19 cellular contexts compared by ENCODE assay signal in genomic region chr22:27634043-27634442, GRCh38.
A peak's percentile ranks its signal among the peaks of the same experiment; 100 is the strongest.
DNase-seq lines count a peak whose midpoint lies in the region; ATAC-seq, FAIRE-seq and TF ChIP-seq lines count a peak whose summit lies in the region.
"Had no signal": no experiment of that assay in that cellular context is flagged by ENCODE, and none has a peak within 500 bp of the region (broad histone marks: within the 10 kb centered on the region; RNA-seq: fewer than 3 reads in every experiment).

No MANE protein-coding gene starts in this region.

- no peak overlapping the region for H4K12ac ChIP-seq in trophoblast cell (ENCODE audit: low read depth, low read length)

- no peaks in the 10 kb centered on the region for H3K79me2 ChIP-seq in HepG2 (ENCODE audit: insufficient read depth, low read length)
- no peaks in the 10 kb centered on the region for H3K79me2 ChIP-seq in H1 (ENCODE audit: control insufficient read depth in 1 of 2, insufficient read depth in 2 of 2, low read length in 2 of 2)
- H3K79me2 ChIP-seq in trophoblast cell (ENCODE audit: control insufficient read depth, insufficient read depth, low read length, poor library complexity) = no peaks in the 10 kb centered on the region

- no peak overlapping the region for H3K4ac ChIP-seq in H1 (replicated peaks; ENCODE audit: insufficient read length, low read depth, low read length)
- H3K4ac ChIP-seq in trophoblast cell (ENCODE audit: low read depth, low read length) = no peak overlapping the region

- H3K56ac ChIP-seq in H1 (replicated peaks; ENCODE audit: insufficient read length, low read depth, low read length) = no peak overlapping the region

- WGBS in HepG2 (ENCODE audit: low lambda C conversion rate) = 81% methylated on average over 12 of the region's 14 CpGs
- WGBS in right lobe of liver (ENCODE audit: insufficient coverage, low coverage, low lambda C conversion rate, missing lambda C conversion rate) = 79% methylated on average over 13 of the region's 14 CpGs
- WGBS in H1 (ENCODE audit: extremely low coverage in 1 of 2, insufficient coverage in 1 of 2, insufficient read length in 1 of 2, insufficient replicate concordance in 2 of 2, low coverage in 1 of 2, low lambda C conversion rate in 2 of 2, missing lambda C conversion rate in 1 of 2), 2 experiments = 90% methylated on average over 14 of the region's 14 CpGs; no CpG with 5 or more reads in 1 of the 2 experiments
- no CpG with 5 or more reads among the region's 14 CpGs for WGBS in trophoblast cell (ENCODE audit: extremely low coverage, insufficient coverage, insufficient read length)

- no peak for DNase-seq in HepG2 (ENCODE audit: low spot score)
- no peak for DNase-seq in right lobe of liver
- DNase-seq in H1 (ENCODE audit: low read depth in 1 of 2, low spot score in 2 of 2) = no peak
- no peak for DNase-seq in trophoblast cell
- no peak for DNase-seq in NCI-H69 (lab: John Stamatoyannopoulos, UW)
- no peak for DNase-seq in NCI-H510A (lab: John Stamatoyannopoulos, UW)
- DNase-seq: 8988T; CD4-positive, alpha-beta memory T cell; DMS 273 treated with DMSO at 0.1 percent for 48 hours; DMS53; GM23248; HCEC 1CT had no signal

- H2BK5ac ChIP-seq in H1 (ENCODE audit: low read depth, low read length) = peak overlapping the region; percentile 9; the same call in 1 of the 2 replicates
- no peak overlapping the region for H2BK5ac ChIP-seq in trophoblast cell (ENCODE audit: low read depth, low read length, poor library complexity)

- no peak for TF ChIP-seq POLR2A in HepG2 (IDR thresholded peaks at IDR 0.05; ENCODE audit: insufficient read depth in 1 of 2, low read depth in 2 of 2, low read length in 2 of 2)
- TF ChIP-seq POLR2A in right lobe of liver (IDR thresholded peaks at IDR 0.05) = no peak
- TF ChIP-seq POLR2A in H1 (IDR thresholded peaks at IDR 0.05; ENCODE audit: control extremely low read depth in 1 of 2, low read depth in 2 of 2, low read length in 2 of 2) = no peak

- H2BK20ac ChIP-seq in H1 (ENCODE audit: low read length) = peak overlapping the region; percentile 77

- H2BK12ac ChIP-seq in H1 (ENCODE audit: low read depth, low read length) (peak overlapping the region; percentile 60; the same call in 1 of the 2 replicates), trophoblast cell (ENCODE audit: low read length) (no peak overlapping the region)

- H3K4me2 ChIP-seq in HepG2 (ENCODE audit: low read depth, low read length) (peak overlapping the region; percentile 55), H1 (ENCODE audit: insufficient read depth in 1 of 2, low read depth in 2 of 2, low read length in 2 of 2) (no peak overlapping the region), trophoblast cell (ENCODE audit: low read length) (no peak overlapping the region)
- H3K4me2 ChIP-seq: BLaER1 had no signal

- peaks cover 7% of the 10 kb centered on the region; the same call in 1 of the 2 replicates for H3K23me2 ChIP-seq in H1 (ENCODE audit: low read depth, low read length)

- H2BK15ac ChIP-seq in H1 (ENCODE audit: low read length) = peak overlapping the region; percentile 88

- no peak overlapping the region for H3K14ac ChIP-seq in H1 (ENCODE audit: insufficient read length)
- no peak overlapping the region for H3K14ac ChIP-seq in trophoblast cell (ENCODE audit: low read length)

- 0 out of 5 replicates have a peak, but pooled peaks cover 0 to 4% of the 10 kb centered on the region in 2 experiments for H3K27me3 ChIP-seq in HepG2 (ENCODE audit: control insufficient read depth in 1 of 2, insufficient read depth in 2 of 2, low read length in 2 of 2)
- H3K27me3 ChIP-seq in right lobe of liver = no peaks in the 10 kb centered on the region
- H3K27me3 ChIP-seq in H1 (replicated peaks in 1 of 4; ENCODE audit: control insufficient read depth in 3 of 4, extremely low read depth in 1 of 4, insufficient read depth in 3 of 4, low read length in 3 of 4) = peaks cover 0 to 2% (median under 1%) of the 10 kb centered on the region in 4 experiments; a peak in 1 of 7 replicates
- no peaks in the 10 kb centered on the region for H3K27me3 ChIP-seq in trophoblast cell (ENCODE audit: insufficient read depth, low read length)
- H3K27me3 ChIP-seq: BLaER1 had no signal

- no peak for FAIRE-seq in HepG2 (lab: Jason Lieb, UNC)
- no peak for FAIRE-seq in H1 (lab: Jason Lieb, UNC)
- FAIRE-seq: G401.6, GM12891, GM19239, H54, HTR-8/SVneo had no signal

- H3K27ac ChIP-seq in HepG2 (ENCODE audit: extremely low read length, insufficient read depth, low read length) (no peak overlapping the region), right lobe of liver (no peak overlapping the region), H1 (ENCODE audit: low read depth, low read length) (no peak overlapping the region), trophoblast cell (ENCODE audit: low read depth, low read length) (no peak overlapping the region)
- H3K27ac ChIP-seq: BLaER1, GM23248 had no signal

- H4K20me1 ChIP-seq in HepG2 (ENCODE audit: insufficient read depth, low read length) (no peaks in the 10 kb centered on the region), H1 (replicated peaks in 1 of 2; ENCODE audit: control insufficient read depth in 1 of 2, insufficient read depth in 2 of 2, low read length in 2 of 2) (no peaks in the 10 kb centered on the region)
- H4K20me1 ChIP-seq: BLaER1 had no signal

- TF ChIP-seq EP300 in HepG2 (IDR thresholded peaks at IDR 0.05; ENCODE audit: low read depth in 2 of 2, low read length in 2 of 2) (no peak), HepG2 (CRISPR knock-in tag; IDR thresholded peaks at IDR 0.05; ENCODE audit: borderline replicate concordance) (no peak), H1 (IDR thresholded peaks at IDR 0.05; ENCODE audit: borderline replicate concordance in 1 of 2, low read depth in 2 of 2, low read length in 2 of 2) (no peak)

- no peaks in the 10 kb centered on the region for H3K36me3 ChIP-seq in HepG2 (replicated peaks in 1 of 2; ENCODE audit: control insufficient read depth in 1 of 2, insufficient read depth in 2 of 2, low read length in 2 of 2)
- no peaks in the 10 kb centered on the region for H3K36me3 ChIP-seq in right lobe of liver
- H3K36me3 ChIP-seq in H1 (ENCODE audit: control insufficient read depth in 2 of 4, insufficient read depth in 4 of 4, low read length in 3 of 4) = no peaks in the 10 kb centered on the region
- H3K36me3 ChIP-seq in trophoblast cell (ENCODE audit: control insufficient read depth in 1 of 2, insufficient read depth in 2 of 2, low read length in 2 of 2) = no peaks in the 10 kb centered on the region
- H3K36me3 ChIP-seq: BLaER1 had no signal

- no peaks in the 10 kb centered on the region for H3K79me1 ChIP-seq in H1 (ENCODE audit: low read depth, low read length)
- H3K79me1 ChIP-seq in trophoblast cell (ENCODE audit: low read length) = no peaks in the 10 kb centered on the region

- H3K18ac ChIP-seq in H1 (ENCODE audit: extremely low read depth, low read length) = 0 out of 2 replicates have a peak overlapping the region, but pooled peaks have one; percentile 40
- H3K18ac ChIP-seq in trophoblast cell (ENCODE audit: low read length) = no peak overlapping the region

- no peak overlapping the region for H2BK120ac ChIP-seq in H1 (replicated peaks; ENCODE audit: low read depth, low read length)
- H2BK120ac ChIP-seq in trophoblast cell (ENCODE audit: insufficient read depth, low read length, poor library complexity) = no peak overlapping the region

- H2AK5ac ChIP-seq in H1 (ENCODE audit: low read depth, low read length) (peak overlapping the region; percentile 89; the same call in 1 of the 2 replicates), trophoblast cell (ENCODE audit: low read length) (no peak overlapping the region)

- no TSS peak for BruUV-seq in HepG2 (replicated peaks; lab: Mats Ljungman, UMichigan)

- H3K4me3 ChIP-seq in HepG2 (replicated peaks in 1 of 3; ENCODE audit: insufficient read depth in 1 of 3, low read depth in 2 of 3, low read length in 3 of 3) (peak overlapping the region in 1 of 3 experiments; percentile 23; a peak in 1 of 6 replicates), right lobe of liver (no peak overlapping the region), H1 (ENCODE audit: extremely low read depth in 1 of 4, insufficient read depth in 2 of 4, low read depth in 3 of 4, low read length in 4 of 4) (no peak overlapping the region), trophoblast cell (ENCODE audit: low read depth, low read length) (peak overlapping the region; percentile 28)
- H3K4me3 ChIP-seq: BLaER1, GM23248 had no signal

- ATAC-seq in HepG2 (no peak), right lobe of liver (no peak), GM21723 (IDR thresholded peaks at IDR 0.05; ENCODE audit: unreplicated experiment) (no peak)

- H2AFZ ChIP-seq in HepG2 (ENCODE audit: low read length) (no peak overlapping the region), H1 (ENCODE audit: low read length) (no peak overlapping the region), trophoblast cell (ENCODE audit: insufficient read depth, low read length, poor library complexity) (no peak overlapping the region)
- H2AFZ ChIP-seq: GM23248 had no signal

- in situ Hi-C loops in HepG2 (cut with HindIII; ENCODE audit: extremely low pct_ligation_motif_present, low pct_unique_long_range_greater_than_20kb) = no loop called here

- H4K91ac ChIP-seq in H1 (replicated peaks; ENCODE audit: insufficient read length, low read length) (no peak overlapping the region), trophoblast cell (ENCODE audit: low read depth, low read length) (no peak overlapping the region)

- H4K8ac ChIP-seq in H1 (ENCODE audit: extremely low read depth, insufficient read depth, low read length) (no peak overlapping the region), trophoblast cell (ENCODE audit: low read depth, low read length) (no peak overlapping the region)

- CTCF ChIA-PET in HepG2 (lab: Yijun Ruan, JAX; ENCODE audit: low intra/inter-chr PET ratio, low total read pairs) (no interaction called here), H1 (lab: Charles Lee; ENCODE audit: partially characterized antibody) (interaction anchor here (1.1 to 1.9 kb wide), 3 partner anchors 11 to 176 kb away, joined by 3 to 6 read pairs (median 3); no protein-coding TSS in a partner anchor)

- H3K9me3 ChIP-seq in HepG2 (ENCODE audit: low read length) (no peaks in the 10 kb centered on the region), right lobe of liver (no peaks in the 10 kb centered on the region), H1 (ENCODE audit: insufficient read depth in 2 of 2, low read depth in 1 of 2, low read length in 1 of 2) (no peaks in the 10 kb centered on the region), trophoblast cell (ENCODE audit: insufficient read depth, low read depth, low read length) (peaks cover 2% of the 10 kb centered on the region)
- H3K9me3 ChIP-seq: BLaER1 had no signal

- TF ChIP-seq RAD21 in HepG2 (CRISPR knock-in tag; IDR thresholded peaks at IDR 0.05) = no peak
- no peak for TF ChIP-seq RAD21 in H1 (IDR thresholded peaks at IDR 0.05 in 1 of 2, conservative IDR thresholded peaks at IDR 0.05 in 1 of 2; ENCODE audit: low read depth in 2 of 2, low read length in 2 of 2)

- peak overlapping the region; percentile 19 for H3K23ac ChIP-seq in H1 (ENCODE audit: insufficient read length)
- no peak overlapping the region for H3K23ac ChIP-seq in trophoblast cell (ENCODE audit: low read length)

- POLR2A ChIA-PET in HepG2 (lab: Yijun Ruan, JAX) (interaction anchor here (1.1 kb wide), 1 partner anchor 37 kb away, joined by 4 read pairs; no protein-coding TSS in a partner anchor), H1 (lab: Charles Lee; ENCODE audit: partially characterized antibody) (no interaction called here)

- no peak for TF ChIP-seq CTCF in HepG2 (CRISPR knock-in tag; IDR thresholded peaks at IDR 0.05)
- TF ChIP-seq CTCF in right lobe of liver (IDR thresholded peaks at IDR 0.05) = no peak
- TF ChIP-seq CTCF in H1 (IDR thresholded peaks at IDR 0.05; ENCODE audit: control extremely low read depth in 1 of 3, insufficient read depth in 1 of 3, low read depth in 1 of 3, low read length in 3 of 3) = no peak

- H3K4me1 ChIP-seq in HepG2 (ENCODE audit: insufficient read depth, low read length) (peaks cover 23% of the 10 kb centered on the region), right lobe of liver (no peaks in the 10 kb centered on the region), H1 (replicated peaks in 1 of 4; ENCODE audit: control insufficient read depth in 3 of 4, insufficient read depth in 4 of 4, low read length in 3 of 4) (peaks cover 14 to 39% (median 26%) of the 10 kb centered on the region in 4 experiments), trophoblast cell (ENCODE audit: control insufficient read depth in 1 of 2, insufficient read depth in 2 of 2, low read length in 2 of 2) (peaks cover 5 to 7% of the 10 kb centered on the region in 2 experiments)

- no peak overlapping the region for H4K5ac ChIP-seq in H1 (ENCODE audit: insufficient read length, low read depth, low read length)

- intact Hi-C loops in HepG2 (cut with micrococcal nuclease; ENCODE audit: unreplicated experiment) = loop anchor here (5.0 kb wide), 1 partner anchor 168 kb away; the partner anchor contains the start of gene MN1
- intact Hi-C loops in right lobe of liver (cut with DNase I) = no loop called here

- H3K9ac ChIP-seq in HepG2 (ENCODE audit: insufficient read depth, low read depth, low read length) = no peak overlapping the region
- H3K9ac ChIP-seq in H1 (replicated peaks in 1 of 4; ENCODE audit: extremely low read depth in 1 of 4, low read depth in 3 of 4, low read length in 3 of 4) = no peak overlapping the region
- no peak overlapping the region for H3K9ac ChIP-seq in trophoblast cell (ENCODE audit: low read length)
- H3K9ac ChIP-seq: BLaER1, GM23248 had no signal
